18 cellular contexts compared by ENCODE assay signal in the genomic region with DNA sequence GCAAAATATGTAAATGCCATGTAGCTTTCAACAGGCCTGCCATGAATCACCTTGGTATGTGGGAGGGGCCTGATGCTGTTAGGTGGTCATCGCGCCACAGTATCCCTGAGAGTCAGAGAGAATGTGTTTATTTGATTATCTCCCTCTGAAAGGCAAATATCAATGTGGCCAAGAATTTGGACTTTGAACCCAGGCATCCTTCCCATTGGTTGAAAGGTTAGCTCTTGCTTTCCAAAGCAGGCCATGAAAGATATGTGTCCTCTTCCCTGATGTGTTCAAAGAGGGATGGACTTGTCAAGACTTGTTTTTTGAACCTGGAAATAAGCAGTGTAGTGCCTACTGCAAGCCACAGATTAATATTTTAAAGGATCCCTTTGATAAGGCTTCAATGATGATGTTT. TPM values are rescaled to one million over a fixed set of nuclear protein-coding genes. Genes with fewer than 3 reads are reported as not detected.
DNase-seq lines count a peak whose midpoint lies in the region; ATAC-seq and TF ChIP-seq lines count a peak whose summit lies in the region.
"Had no signal": no experiment of that assay in that cellular context is flagged by ENCODE, and none has a peak within 500 bp of the region (broad histone marks: within the 10 kb centered on the region; RNA-seq: fewer than 3 reads in every experiment).

No MANE protein-coding gene starts in this region.

- no peak overlapping the region for H3K4me3 ChIP-seq in PC-3 (ENCODE audit: low read length)
- no peak overlapping the region for H3K4me3 ChIP-seq in neural cell (ENCODE audit: low read length)
- H3K4me3 ChIP-seq in CD8-positive, alpha-beta memory T cell (ENCODE audit: low read length), result no peak overlapping the region
- H3K4me3 ChIP-seq: right atrium auricular region had no signal

- H3K79me2 ChIP-seq in PC-3 (ENCODE audit: low read length) (no peaks in the 10 kb centered on the region), neural cell (replicated peaks; ENCODE audit: insufficient read depth, low read length) (no peaks in the 10 kb centered on the region)

- intact Hi-C loops in PC-3 (cut with micrococcal nuclease), result no loop called here

- CTCF ChIA-PET in PC-3 (lab: Charles Lee), result no interaction called here
- CTCF ChIA-PET in CD8-positive, alpha-beta memory T cell (lab: Charles Lee), result no interaction called here

- no peak for ATAC-seq in PC-3
- ATAC-seq in HG02642 (IDR thresholded peaks at IDR 0.05; ENCODE audit: poor library complexity, unreplicated experiment), result no peak
- ATAC-seq: stimulated activated memory B cell treated with anti-CD40 and anti-IgM and Interleukin-4, amounts not matched to agents 10 μg/mL and 1 μg/mL and 100 μg/mL, for 72 hours had no signal

- H3K9me3 Mint-ChIP-seq in CD8-positive, alpha-beta memory T cell, result no peaks in the 10 kb centered on the region
- no peaks in the 10 kb centered on the region for H3K9me3 Mint-ChIP-seq in glutamatergic neuron (ENCODE audit: unreplicated experiment)
- H3K9me3 Mint-ChIP-seq: activated CD4-positive, alpha-beta T cell treated with anti-CD3 and anti-CD28 coated beads, Interleukin-2, amount 10 ng/mL, durations not matched to agents 7 days and 5 days; naive B cell; stimulated activated memory B cell treated with anti-CD40 and anti-IgM and Interleukin-4, amounts not matched to agents 10 μg/mL and 1 μg/mL and 100 μg/mL, for 72 hours had no signal

- peaks cover 19% of the 10 kb centered on the region for H3K4me1 ChIP-seq in PC-3 (ENCODE audit: insufficient read depth, low read length)
- no peaks in the 10 kb centered on the region for H3K4me1 ChIP-seq in CD8-positive, alpha-beta memory T cell (ENCODE audit: insufficient read depth, low read length)
- H3K4me1 ChIP-seq: right atrium auricular region had no signal

- H3K27ac Mint-ChIP-seq in CD8-positive, alpha-beta memory T cell, result peak overlapping the region in 1 of 8 donors; percentile 26
- no peak overlapping the region for H3K27ac Mint-ChIP-seq in glutamatergic neuron (ENCODE audit: unreplicated experiment)
- H3K27ac Mint-ChIP-seq: activated CD4-positive, alpha-beta T cell treated with anti-CD3 and anti-CD28 coated beads, Interleukin-2, amount 10 ng/mL, durations not matched to agents 7 days and 5 days; naive B cell; stimulated activated memory B cell treated with anti-CD40 and anti-IgM and Interleukin-4, amounts not matched to agents 10 μg/mL and 1 μg/mL and 100 μg/mL, for 72 hours had no signal

- POLR2A ChIA-PET in PC-3 (lab: Charles Lee; ENCODE audit: unreplicated experiment), result interaction anchor here (0.7 kb wide), 1 partner anchor 39 kb away, joined by 3 read pairs; no protein-coding TSS in a partner anchor
- POLR2A ChIA-PET in CD8-positive, alpha-beta memory T cell (lab: Charles Lee), result no interaction called here

- H3F3A ChIP-seq in PC-3 (ENCODE audit: low read length, unreplicated experiment) (no peaks in the 10 kb centered on the region), neural cell (ENCODE audit: insufficient read depth, low read length, poor library complexity, severe bottlenecking) (no peaks in the 10 kb centered on the region)

- TF ChIP-seq EP300 in neural cell (conservative IDR thresholded peaks at IDR 0.05; ENCODE audit: poor library complexity, severe bottlenecking), result no peak

- H3K9me2 ChIP-seq in PC-3 (replicated peaks; ENCODE audit: low read length) (no peaks in the 10 kb centered on the region), neural cell (ENCODE audit: insufficient read depth, low read length) (no peaks in the 10 kb centered on the region)

- no peak for TF ChIP-seq POLR2A in erythroblast (IDR thresholded peaks at IDR 0.05; ENCODE audit: low read length)

- BruUV-seq in PC-3 (replicated peaks; lab: Mats Ljungman, UMichigan), result no TSS peak

- no peak overlapping the region for H3K4me2 ChIP-seq in PC-3 (ENCODE audit: low read length)
- H3K4me2 ChIP-seq in neural cell (ENCODE audit: low read length), result no peak overlapping the region

- H3K9ac ChIP-seq in PC-3 (ENCODE audit: low read length), result no peak overlapping the region
- no peak overlapping the region for H3K9ac ChIP-seq in neural cell (ENCODE audit: low read length)

- H3K9me3 ChIP-seq in PC-3 (ENCODE audit: low read length), result no peaks in the 10 kb centered on the region
- H3K9me3 ChIP-seq in neural cell (ENCODE audit: low read length), result no peaks in the 10 kb centered on the region
- no peaks in the 10 kb centered on the region for H3K9me3 ChIP-seq in CD8-positive, alpha-beta memory T cell (ENCODE audit: low read length)
- H3K9me3 ChIP-seq: right atrium auricular region had no signal

- peaks cover 49% of the 10 kb centered on the region for H3K36me3 ChIP-seq in PC-3 (ENCODE audit: low read depth, low read length)
- no peaks in the 10 kb centered on the region for H3K36me3 ChIP-seq in neural cell (ENCODE audit: insufficient read depth, low read length)
- H3K36me3 ChIP-seq in CD8-positive, alpha-beta memory T cell (ENCODE audit: insufficient read depth, low read length), result peaks cover 16% of the 10 kb centered on the region

- no peak for TF ChIP-seq RAD21 in neural cell (conservative IDR thresholded peaks at IDR 0.05)

- no peaks in the 10 kb centered on the region for H4K20me1 ChIP-seq in PC-3 (ENCODE audit: low read length)
- H4K20me1 ChIP-seq in neural cell (ENCODE audit: insufficient read depth), result no peaks in the 10 kb centered on the region

- H3K27me3 ChIP-seq in PC-3 (ENCODE audit: low read length) (no peaks in the 10 kb centered on the region), neural cell (ENCODE audit: insufficient read depth, low read depth, low read length) (no peaks in the 10 kb centered on the region)
- no peaks in the 10 kb centered on the region for H3K27me3 ChIP-seq in CD8-positive, alpha-beta memory T cell (ENCODE audit: insufficient read depth, low read length, poor library complexity, severe bottlenecking)
- H3K27me3 ChIP-seq: right atrium auricular region had no signal

- H2AFZ ChIP-seq in PC-3 (ENCODE audit: low read length) (no peak overlapping the region), neural cell (ENCODE audit: low read depth, low read length) (no peak overlapping the region)

- no peak overlapping the region for H3K4me3 Mint-ChIP-seq in CD8-positive, alpha-beta memory T cell
- no peak overlapping the region for H3K4me3 Mint-ChIP-seq in glutamatergic neuron (ENCODE audit: unreplicated experiment)
- H3K4me3 Mint-ChIP-seq: activated CD4-positive, alpha-beta T cell treated with anti-CD3 and anti-CD28 coated beads, Interleukin-2, amount 10 ng/mL, durations not matched to agents 7 days and 5 days; naive B cell; stimulated activated memory B cell treated with anti-CD40 and anti-IgM and Interleukin-4, amounts not matched to agents 10 μg/mL and 1 μg/mL and 100 μg/mL, for 72 hours had no signal

- H3K27me3 Mint-ChIP-seq in CD8-positive, alpha-beta memory T cell, result no peaks in the 10 kb centered on the region
- H3K27me3 Mint-ChIP-seq in glutamatergic neuron (ENCODE audit: unreplicated experiment), result no peaks in the 10 kb centered on the region
- H3K27me3 Mint-ChIP-seq: activated CD4-positive, alpha-beta T cell treated with anti-CD3 and anti-CD28 coated beads, Interleukin-2, amount 10 ng/mL, durations not matched to agents 7 days and 5 days; naive B cell; stimulated activated memory B cell treated with anti-CD40 and anti-IgM and Interleukin-4, amounts not matched to agents 10 μg/mL and 1 μg/mL and 100 μg/mL, for 72 hours had no signal

- DNase-seq in EL, result peak; percentile 42
- peak; percentile 18 for DNase-seq in PC-3
- peak; percentile 12 to 51 for DNase-seq in erythroblast (lab: John Stamatoyannopoulos, UW)
- no peak for DNase-seq in stimulated activated CD8-positive, alpha-beta memory T cell treated with anti-CD3 and anti-CD28 coated beads, Interleukin-4, amount 100 ng/mL, for 48 hours
- DNase-seq in CD8-positive, alpha-beta memory T cell, result no peak
- no peak for DNase-seq in glutamatergic neuron
- DNase-seq: activated CD4-positive, alpha-beta T cell treated with anti-CD3 and anti-CD28 coated beads, Interleukin-2, amount 10 ng/mL, durations not matched to agents 7 days and 5 days; C1 segment of cervical spinal cord; effector CD8-positive, alpha-beta T cell; GF-D8; naive B cell; NCI-H2029; stimulated activated CD4-positive, alpha-beta T cell treated with anti-CD3 and anti-CD28 coated beads, Interleukin-4, amount 100 ng/mL, for 4 hours; T-helper 9 cell had no signal

- H3K36me3 Mint-ChIP-seq in CD8-positive, alpha-beta memory T cell, result peaks cover 6 to 54% (median 24%) of the 10 kb centered on the region in 3 donors
- no peaks in the 10 kb centered on the region for H3K36me3 Mint-ChIP-seq in glutamatergic neuron (ENCODE audit: unreplicated experiment)

- peaks cover 3 to 4% (median 3%) of the 10 kb centered on the region in 3 donors for H3K4me1 Mint-ChIP-seq in CD8-positive, alpha-beta memory T cell
- no peaks in the 10 kb centered on the region for H3K4me1 Mint-ChIP-seq in glutamatergic neuron (ENCODE audit: low read depth, unreplicated experiment)
- H3K4me1 Mint-ChIP-seq: naive B cell had no signal

- H3K27ac ChIP-seq in PC-3 (ENCODE audit: low read length) (no peak overlapping the region), neural cell (ENCODE audit: low read length) (peak overlapping the region; percentile 51)
- H3K27ac ChIP-seq in CD8-positive, alpha-beta memory T cell (ENCODE audit: low read depth, low read length), result no peak overlapping the region
- H3K27ac ChIP-seq: right atrium auricular region had no signal

- TF ChIP-seq CTCF in PC-3 (conservative IDR thresholded peaks at IDR 0.05; ENCODE audit: low read depth, low read length) (no peak), neural cell (IDR thresholded peaks at IDR 0.05; ENCODE audit: poor library complexity, severe bottlenecking) (no peak), glutamatergic neuron (IDR thresholded peaks at IDR 0.05; ENCODE audit: partially characterized antibody, unreplicated experiment) (no peak)

TF ChIP-seq in neural cell, 6 proteins besides CTCF, POLR2A, EP300 and RAD21 (continues in another document):
- TF ChIP-seq SMC3 (conservative IDR thresholded peaks at IDR 0.05; ENCODE audit: poor library complexity), result no peak
- no peak for TF ChIP-seq TAF1 (IDR thresholded peaks at IDR 0.05; ENCODE audit: low read depth)
- no peak for TF ChIP-seq MXI1 (conservative IDR thresholded peaks at IDR 0.05; ENCODE audit: poor library complexity, severe bottlenecking)
- TF ChIP-seq EZH2 (IDR thresholded peaks at IDR 0.05; ENCODE audit: borderline replicate concordance, insufficient read depth, low read length, poor library complexity, severe bottlenecking), result no peak
- TF ChIP-seq POLR2AphosphoS5 (IDR thresholded peaks at IDR 0.05), result no peak

RNA-seq across cellular contexts. Expression of a gene that starts 36.7 kb away (rescaled TPM):
- 362 and 378 TPM in 2 replicates for total RNA-seq in PC-3 (2014; rRNA removed)
- polyA plus RNA-seq in neural cell, result 385 and 490 TPM in 2 replicates
- polyA minus RNA-seq in neural cell, result 186 and 212 TPM in 2 replicates
- total RNA-seq in CD8-positive, alpha-beta memory T cell, result 100 to 1,000 TPM; 202 to 203 TPM
- polyA plus RNA-seq in CD8-positive, alpha-beta memory T cell, result 835 TPM
- total RNA-seq in glutamatergic neuron (ENCODE audit: unreplicated experiment), result 246 TPM

Comparison
In these comparisons a context has a peak if more than half of its experiments do, and no peak if none do; other contexts are left out.
1. DNase-seq: peak in EL (single experiment), PC-3 (single experiment) and erythroblast (2 of 2); none in stimulated activated CD8-positive, alpha-beta memory T cell treated with anti-CD3 and anti-CD28 coated beads, Interleukin-4, amount 100 ng/mL, for 48 hours (single experiment), CD8-positive, alpha-beta memory T cell (0 of 5) and glutamatergic neuron (single experiment).